In genomic region chr19:6593651-6594416, GRCh38 we compare ENCODE assay signal across 19 cellular contexts. TPM values are rescaled to one million over a fixed set of nuclear protein-coding genes. Genes with fewer than 3 reads are reported as not detected.
DNase-seq lines count a peak whose midpoint lies in the region; ATAC-seq and TF ChIP-seq lines count a peak whose summit lies in the region.
"Had no signal": no experiment of that assay in that cellular context is flagged by ENCODE, and none has a peak within 500 bp of the region (broad histone marks: within the 10 kb centered on the region; RNA-seq: fewer than 3 reads in every experiment).

No MANE protein-coding gene starts in this region.

- H3K27me3 Mint-ChIP-seq in T-helper 17 cell, result peaks cover 55% of the 10 kb centered on the region

- no peak for TF ChIP-seq EP300 in SK-N-SH (IDR thresholded peaks at IDR 0.05; ENCODE audit: borderline replicate concordance in 1 of 2, low read depth in 1 of 2, low read length in 1 of 2)

- CTCF ChIA-PET in SK-N-SH (lab: Yijun Ruan, JAX), result no interaction called here

- no peak overlapping the region for H3K4me3 ChIP-seq in SK-N-SH (ENCODE audit: low read depth in 2 of 2, low read length in 1 of 2)
- H3K4me3 ChIP-seq in GM23248, result no peak overlapping the region
- H3K4me3 ChIP-seq in osteoblast (ENCODE audit: insufficient read depth, low read length), result no peak overlapping the region
- H3K4me3 ChIP-seq: A549 had no signal

- no peaks in the 10 kb centered on the region for H4K20me1 ChIP-seq in SK-N-SH (ENCODE audit: insufficient read depth)
- no peaks in the 10 kb centered on the region for H4K20me1 ChIP-seq in GM23248 (ENCODE audit: insufficient read depth)
- no peaks in the 10 kb centered on the region for H4K20me1 ChIP-seq in osteoblast (ENCODE audit: insufficient read depth, low read length)

- POLR2A ChIA-PET in SK-N-SH (lab: Yijun Ruan, JAX), result no interaction called here

- H3F3A ChIP-seq in SK-N-SH (replicated peaks; ENCODE audit: insufficient read depth) (peaks cover 7% of the 10 kb centered on the region), GM23248 (ENCODE audit: insufficient read depth) (no peaks in the 10 kb centered on the region)

- H3K4me1 Mint-ChIP-seq in T-helper 17 cell, result peaks cover 30% of the 10 kb centered on the region

- DNase-seq in SK-N-SH (no peak), GM23248 (peak; percentile 19), T-helper 17 cell (no peak), osteoblast (ENCODE audit: insufficient read length, low spot score, missing footprints) (peak; percentile 90), midbrain (lab: John Stamatoyannopoulos, UW) (no peak)
- DNase-seq: activated naive CD4-positive, alpha-beta T cell treated with anti-CD3 and anti-CD28 coated beads, Interleukin-2, amount 50 U/mL, for 16 hours; effector CD8-positive, alpha-beta T cell; foreskin fibroblast; GF-D8; naive B cell; NCI-H2107; NCI-H69 had no signal

- H3K27me3 ChIP-seq in SK-N-SH (ENCODE audit: insufficient read depth) (peaks cover 75% of the 10 kb centered on the region), GM23248 (replicated peaks; ENCODE audit: insufficient read depth) (peaks cover 43% of the 10 kb centered on the region), osteoblast (ENCODE audit: insufficient read depth, low read length) (peaks cover 40% of the 10 kb centered on the region)

- H3K27ac ChIP-seq in SK-N-SH (ENCODE audit: low read depth in 2 of 2, low read length in 1 of 2) (0 out of 4 replicates have a peak overlapping the region, but pooled peaks of 1 of the 2 experiments have one; percentile 5), GM23248 (no peak overlapping the region), osteoblast (ENCODE audit: low read depth, low read length) (no peak overlapping the region)
- H3K27ac ChIP-seq: A549 had no signal

- no peaks in the 10 kb centered on the region for H3K9me2 ChIP-seq in SK-N-SH
- no peaks in the 10 kb centered on the region for H3K9me2 ChIP-seq in GM23248 (ENCODE audit: insufficient read depth)

- H3K36me3 ChIP-seq in SK-N-SH (replicated peaks in 1 of 2; ENCODE audit: control insufficient read depth in 1 of 2, insufficient read depth in 2 of 2, low read length in 1 of 2) (no peaks in the 10 kb centered on the region), GM23248 (ENCODE audit: low read depth) (no peaks in the 10 kb centered on the region), osteoblast (ENCODE audit: insufficient read depth, low read length) (no peaks in the 10 kb centered on the region)

- no peaks in the 10 kb centered on the region for H3K9me3 ChIP-seq in SK-N-SH
- H3K9me3 ChIP-seq in GM23248 (ENCODE audit: low read depth), result no peaks in the 10 kb centered on the region
- no peaks in the 10 kb centered on the region for H3K9me3 ChIP-seq in T-helper 17 cell (ENCODE audit: control insufficient read depth, low read length, poor library complexity, severe bottlenecking)
- H3K9me3 ChIP-seq in osteoblast (ENCODE audit: low read depth, low read length), result no peaks in the 10 kb centered on the region
- H3K9me3 ChIP-seq: A549 had no signal

- H3K79me2 ChIP-seq in SK-N-SH (ENCODE audit: insufficient read depth) (peaks cover 14% of the 10 kb centered on the region; the same call in 1 of the 2 replicates), GM23248 (ENCODE audit: insufficient read depth) (no peaks in the 10 kb centered on the region), osteoblast (ENCODE audit: insufficient read depth, low read length) (no peaks in the 10 kb centered on the region)

- H3K9ac ChIP-seq in SK-N-SH (no peak overlapping the region), GM23248 (no peak overlapping the region)

- no peak overlapping the region for H3K27ac Mint-ChIP-seq in T-helper 17 cell

- peaks cover 9% of the 10 kb centered on the region for H3K36me3 Mint-ChIP-seq in T-helper 17 cell (ENCODE audit: low read depth)

- H2AFZ ChIP-seq in SK-N-SH (ENCODE audit: low read depth) (no peak overlapping the region), GM23248 (no peak overlapping the region), osteoblast (ENCODE audit: low read length) (no peak overlapping the region)

- 12% methylated on average over 11 of the region's 11 CpGs for WGBS in SK-N-SH (ENCODE audit: low lambda C conversion rate)
- WGBS in GM23248 (ENCODE audit: low coverage in 1 of 2, low lambda C conversion rate in 2 of 2, missing lambda C conversion rate in 2 of 2), 2 experiments, result 58 to 60% methylated on average over 11 of the region's 11 CpGs

- no peak for TF ChIP-seq RAD21 in SK-N-SH (IDR thresholded peaks at IDR 0.05; ENCODE audit: low read length)

- peak overlapping the region; percentile 41 for H3K4me3 Mint-ChIP-seq in T-helper 17 cell

- H3K4me2 ChIP-seq in SK-N-SH (no peak overlapping the region), GM23248 (ENCODE audit: unreplicated experiment) (no peak overlapping the region), osteoblast (ENCODE audit: insufficient read depth, low read length) (no peak overlapping the region)
- H3K4me2 ChIP-seq: A549 had no signal

- H3K4me1 ChIP-seq in SK-N-SH (ENCODE audit: control insufficient read depth in 1 of 2, insufficient read depth in 2 of 2, low read depth in 1 of 2, low read length in 1 of 2), result no peaks in the 10 kb centered on the region
- H3K4me1 ChIP-seq in GM23248 (ENCODE audit: insufficient read depth), result no peaks in the 10 kb centered on the region
- no peaks in the 10 kb centered on the region for H3K4me1 ChIP-seq in osteoblast (ENCODE audit: insufficient read depth, low read length)

- ATAC-seq in SK-N-SH treated with all-trans-retinoic acid at 6 μM for 48 hours (no peak), T-helper 17 cell (no peak), GM18868 (IDR thresholded peaks at IDR 0.05; ENCODE audit: unreplicated experiment) (no peak), GM18517 (IDR thresholded peaks at IDR 0.05; ENCODE audit: unreplicated experiment) (no peak)
- ATAC-seq: A549, Right ventricle myocardium inferior had no signal

- no peak for TF ChIP-seq CTCF in SK-N-SH (IDR thresholded peaks at IDR 0.05)
- TF ChIP-seq CTCF in osteoblast (IDR thresholded peaks at IDR 0.05; ENCODE audit: extremely low read depth, low read depth, low read length), result no peak

- in situ Hi-C loops in GM23248 (cut with MboI), result no loop called here

TF ChIP-seq in SK-N-SH, 30 proteins besides CTCF, POLR2A, EP300 and RAD21:
- TF ChIP-seq RFX5 (IDR thresholded peaks at IDR 0.05; ENCODE audit: low read length) (no peak), JUND (IDR thresholded peaks at IDR 0.05) (no peak), TEAD4 (IDR thresholded peaks at IDR 0.05; ENCODE audit: borderline replicate concordance, insufficient read depth) (no peak), RXRA (IDR thresholded peaks at IDR 0.05; ENCODE audit: borderline replicate concordance, low read depth) (no peak), ELF1 (IDR thresholded peaks at IDR 0.05) (no peak)
- TF ChIP-seq, protein P1, sequence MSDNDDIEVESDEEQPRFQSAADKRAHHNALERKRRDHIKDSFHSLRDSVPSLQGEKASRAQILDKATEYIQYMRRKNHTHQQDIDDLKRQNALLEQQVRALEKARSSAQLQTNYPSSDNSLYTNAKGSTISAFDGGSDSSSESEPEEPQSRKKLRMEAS (IDR thresholded peaks at IDR 0.05; ENCODE audit: low read depth), result peak; percentile 63; the same call in 1 of the 2 replicates
TF ChIP-seq in SK-N-SH: peak in this region for 1.

TF ChIP-seq in SK-N-SH treated with all-trans-retinoic acid at 6 μM for 48 hours, 23 proteins besides CTCF, POLR2A, EP300 and RAD21 (continues in another document):
- no peak for TF ChIP-seq PPARA (CRISPR knock-in tag; IDR thresholded peaks at IDR 0.05; ENCODE audit: borderline replicate concordance)
- TF ChIP-seq SNAI2 (CRISPR knock-in tag; IDR thresholded peaks at IDR 0.05), result no peak
- no peak for TF ChIP-seq OSR1 (CRISPR knock-in tag; IDR thresholded peaks at IDR 0.05)
- TF ChIP-seq ESRRG (CRISPR knock-in tag; IDR thresholded peaks at IDR 0.05), result no peak
- no peak for TF ChIP-seq GLIS3 (CRISPR knock-in tag; IDR thresholded peaks at IDR 0.05)
- TF ChIP-seq ZFP3 (CRISPR knock-in tag; IDR thresholded peaks at IDR 0.05), result no peak
- no peak for TF ChIP-seq CSDC2 (CRISPR knock-in tag; IDR thresholded peaks at IDR 0.05)
- TF ChIP-seq, protein P2, sequence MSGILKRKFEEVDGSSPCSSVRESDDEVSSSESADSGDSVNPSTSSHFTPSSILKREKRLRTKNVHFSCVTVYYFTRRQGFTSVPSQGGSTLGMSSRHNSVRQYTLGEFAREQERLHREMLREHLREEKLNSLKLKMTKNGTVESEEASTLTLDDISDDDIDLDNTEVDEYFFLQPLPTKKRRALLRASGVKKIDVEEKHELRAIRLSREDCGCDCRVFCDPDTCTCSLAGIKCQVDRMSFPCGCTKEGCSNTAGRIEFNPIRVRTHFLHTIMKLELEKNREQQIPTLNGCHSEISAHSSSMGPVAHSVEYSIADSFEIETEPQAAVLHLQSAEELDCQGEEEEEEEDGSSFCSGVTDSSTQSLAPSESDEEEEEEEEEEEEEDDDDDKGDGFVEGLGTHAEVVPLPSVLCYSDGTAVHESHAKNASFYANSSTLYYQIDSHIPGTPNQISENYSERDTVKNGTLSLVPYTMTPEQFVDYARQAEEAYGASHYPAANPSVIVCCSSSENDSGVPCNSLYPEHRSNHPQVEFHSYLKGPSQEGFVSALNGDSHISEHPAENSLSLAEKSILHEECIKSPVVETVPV (CRISPR knock-in tag; IDR thresholded peaks at IDR 0.05), result no peak
- no peak for TF ChIP-seq POU6F1 (CRISPR knock-in tag; IDR thresholded peaks at IDR 0.05; ENCODE audit: borderline replicate concordance, low read depth)
- TF ChIP-seq ZFP30 (CRISPR knock-in tag; IDR thresholded peaks at IDR 0.05), result no peak
- no peak for TF ChIP-seq ARNTL (CRISPR knock-in tag; IDR thresholded peaks at IDR 0.05; ENCODE audit: borderline replicate concordance, low read depth)

RNA-seq across cellular contexts. Expression of gene CD70, which starts 2.9 kb away (rescaled TPM):
- polyA plus RNA-seq in SK-N-SH (2012; rRNA removed) (117 and 142 TPM in 2 replicates), GM23248 (2016; fragmentation: Nextera tagmentation; extraction: Ambion mirVana) (0.20 and 0.49 TPM in 2 replicates)
- 74.9 and 90.7 TPM in 2 replicates for polyA plus RNA-seq in SK-N-SH (2012; cell fraction: cytosol; rRNA removed)
- polyA plus RNA-seq in SK-N-SH (2012; cell fraction: nucleus; rRNA removed), result 59.8 and 68.2 TPM in 2 replicates
- total RNA-seq in GM23248 (2014; rRNA removed; shearing (Covaris generic)), result not detected in 2 replicates
- total RNA-seq in T-helper 17 cell (1 to 10 TPM; 3.0 to 4.5 TPM), osteoblast (0.29 TPM in 1 of 2 replicates, not detected in the other)
- total RNA-seq: liver, pulmonary artery endothelial cell, Right ventricle myocardium inferior had no signal
- polyA plus RNA-seq: liver had no signal

Comparison
In these comparisons a context has a peak if more than half of its experiments do, and no peak if none do; other contexts are left out.
1. DNase-seq: peak in GM23248 (single experiment) and osteoblast (single experiment); none in SK-N-SH (single experiment), T-helper 17 cell (0 of 3) and midbrain (single experiment).